Comparison of ENCODE assay signal across 2 cellular contexts in the genomic region with DNA sequence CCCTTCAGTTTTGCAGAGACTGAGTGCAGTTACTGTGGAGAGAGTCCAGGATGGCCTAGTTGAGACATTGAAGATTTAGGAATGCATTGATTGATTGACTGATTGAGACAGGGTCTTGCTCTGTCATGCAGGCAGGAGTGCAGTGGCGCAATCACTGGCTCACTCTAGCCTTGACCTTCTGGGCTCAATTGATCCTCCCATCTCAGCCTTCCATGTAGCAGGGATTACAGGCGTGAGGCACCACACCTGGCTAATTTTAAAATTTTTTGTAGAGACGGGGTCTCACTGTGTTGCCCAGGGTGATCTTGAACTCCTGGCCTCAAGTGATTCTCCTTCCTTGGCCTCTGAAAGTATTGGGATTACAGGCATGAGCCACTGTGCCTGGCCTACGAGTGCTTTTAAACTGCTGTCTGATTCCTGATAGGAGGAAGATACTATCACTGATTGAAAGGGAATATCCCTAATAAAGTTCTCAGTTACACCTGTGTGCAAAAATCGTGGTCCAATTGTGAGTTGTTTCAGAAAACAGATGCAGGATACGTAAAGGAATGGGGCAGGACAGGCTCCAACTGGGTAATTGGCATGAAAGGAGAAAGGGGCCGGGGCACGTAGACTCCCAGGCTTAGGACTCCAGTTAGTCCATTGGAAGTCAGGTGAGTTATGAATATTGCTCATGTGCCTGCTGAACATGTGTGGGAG.
TF ChIP-seq lines count a peak whose summit lies in the region.

No MANE protein-coding gene starts in this region.

TF ChIP-seq in GM23338, 12 proteins besides CTCF, POLR2A, EP300 and RAD21 (continues in another document):
- TF ChIP-seq EZH2phosphoT487 (IDR thresholded peaks at IDR 0.05; ENCODE audit: unreplicated experiment), result no peak
- no peak for TF ChIP-seq CREB1 (CRISPR knock-in tag; IDR thresholded peaks at IDR 0.05; ENCODE audit: low read depth)
- TF ChIP-seq EZH2 (IDR thresholded peaks at IDR 0.05; ENCODE audit: low read depth, unreplicated experiment), result no peak
- TF ChIP-seq, protein P1, sequence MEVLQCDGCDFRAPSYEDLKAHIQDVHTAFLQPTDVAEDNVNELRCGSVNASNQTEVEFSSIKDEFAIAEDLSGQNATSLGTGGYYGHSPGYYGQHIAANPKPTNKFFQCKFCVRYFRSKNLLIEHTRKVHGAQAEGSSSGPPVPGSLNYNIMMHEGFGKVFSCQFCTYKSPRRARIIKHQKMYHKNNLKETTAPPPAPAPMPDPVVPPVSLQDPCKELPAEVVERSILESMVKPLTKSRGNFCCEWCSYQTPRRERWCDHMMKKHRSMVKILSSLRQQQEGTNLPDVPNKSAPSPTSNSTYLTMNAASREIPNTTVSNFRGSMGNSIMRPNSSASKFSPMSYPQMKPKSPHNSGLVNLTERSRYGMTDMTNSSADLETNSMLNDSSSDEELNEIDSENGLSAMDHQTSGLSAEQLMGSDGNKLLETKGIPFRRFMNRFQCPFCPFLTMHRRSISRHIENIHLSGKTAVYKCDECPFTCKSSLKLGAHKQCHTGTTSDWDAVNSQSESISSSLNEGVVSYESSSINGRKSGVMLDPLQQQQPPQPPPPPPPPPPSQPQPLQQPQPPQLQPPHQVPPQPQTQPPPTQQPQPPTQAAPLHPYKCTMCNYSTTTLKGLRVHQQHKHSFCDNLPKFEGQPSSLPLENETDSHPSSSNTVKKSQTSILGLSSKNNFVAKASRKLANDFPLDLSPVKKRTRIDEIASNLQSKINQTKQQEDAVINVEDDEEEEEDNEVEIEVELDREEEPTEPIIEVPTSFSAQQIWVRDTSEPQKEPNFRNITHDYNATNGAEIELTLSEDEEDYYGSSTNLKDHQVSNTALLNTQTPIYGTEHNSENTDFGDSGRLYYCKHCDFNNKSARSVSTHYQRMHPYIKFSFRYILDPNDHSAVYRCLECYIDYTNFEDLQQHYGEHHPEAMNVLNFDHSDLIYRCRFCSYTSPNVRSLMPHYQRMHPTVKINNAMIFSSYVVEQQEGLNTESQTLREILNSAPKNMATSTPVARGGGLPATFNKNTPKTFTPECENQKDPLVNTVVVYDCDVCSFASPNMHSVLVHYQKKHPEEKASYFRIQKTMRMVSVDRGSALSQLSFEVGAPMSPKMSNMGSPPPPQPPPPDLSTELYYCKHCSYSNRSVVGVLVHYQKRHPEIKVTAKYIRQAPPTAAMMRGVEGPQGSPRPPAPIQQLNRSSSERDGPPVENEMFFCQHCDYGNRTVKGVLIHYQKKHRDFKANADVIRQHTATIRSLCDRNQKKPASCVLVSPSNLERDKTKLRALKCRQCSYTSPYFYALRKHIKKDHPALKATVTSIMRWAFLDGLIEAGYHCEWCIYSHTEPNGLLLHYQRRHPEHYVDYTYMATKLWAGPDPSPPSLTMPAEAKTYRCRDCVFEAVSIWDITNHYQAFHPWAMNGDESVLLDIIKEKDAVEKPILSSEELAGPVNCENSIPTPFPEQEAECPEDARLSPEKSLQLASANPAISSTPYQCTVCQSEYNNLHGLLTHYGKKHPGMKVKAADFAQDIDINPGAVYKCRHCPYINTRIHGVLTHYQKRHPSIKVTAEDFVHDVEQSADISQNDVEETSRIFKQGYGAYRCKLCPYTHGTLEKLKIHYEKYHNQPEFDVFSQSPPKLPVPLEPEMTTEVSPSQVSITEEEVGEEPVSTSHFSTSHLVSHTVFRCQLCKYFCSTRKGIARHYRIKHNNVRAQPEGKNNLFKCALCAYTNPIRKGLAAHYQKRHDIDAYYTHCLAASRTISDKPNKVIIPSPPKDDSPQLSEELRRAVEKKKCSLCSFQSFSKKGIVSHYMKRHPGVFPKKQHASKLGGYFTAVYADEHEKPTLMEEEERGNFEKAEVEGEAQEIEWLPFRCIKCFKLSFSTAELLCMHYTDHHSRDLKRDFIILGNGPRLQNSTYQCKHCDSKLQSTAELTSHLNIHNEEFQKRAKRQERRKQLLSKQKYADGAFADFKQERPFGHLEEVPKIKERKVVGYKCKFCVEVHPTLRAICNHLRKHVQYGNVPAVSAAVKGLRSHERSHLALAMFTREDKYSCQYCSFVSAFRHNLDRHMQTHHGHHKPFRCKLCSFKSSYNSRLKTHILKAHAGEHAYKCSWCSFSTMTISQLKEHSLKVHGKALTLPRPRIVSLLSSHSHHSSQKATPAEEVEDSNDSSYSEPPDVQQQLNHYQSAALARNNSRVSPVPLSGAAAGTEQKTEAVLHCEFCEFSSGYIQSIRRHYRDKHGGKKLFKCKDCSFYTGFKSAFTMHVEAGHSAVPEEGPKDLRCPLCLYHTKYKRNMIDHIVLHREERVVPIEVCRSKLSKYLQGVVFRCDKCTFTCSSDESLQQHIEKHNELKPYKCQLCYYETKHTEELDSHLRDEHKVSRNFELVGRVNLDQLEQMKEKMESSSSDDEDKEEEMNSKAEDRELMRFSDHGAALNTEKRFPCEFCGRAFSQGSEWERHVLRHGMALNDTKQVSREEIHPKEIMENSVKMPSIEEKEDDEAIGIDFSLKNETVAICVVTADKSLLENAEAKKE (CRISPR knock-in tag; IDR thresholded peaks at IDR 0.05), result no peak
- no peak for TF ChIP-seq POLR2AphosphoS5 (IDR thresholded peaks at IDR 0.05; ENCODE audit: low read depth)
- TF ChIP-seq STAT1 (IDR thresholded peaks at IDR 0.05; ENCODE audit: unreplicated experiment), result no peak
- TF ChIP-seq, protein P2, sequence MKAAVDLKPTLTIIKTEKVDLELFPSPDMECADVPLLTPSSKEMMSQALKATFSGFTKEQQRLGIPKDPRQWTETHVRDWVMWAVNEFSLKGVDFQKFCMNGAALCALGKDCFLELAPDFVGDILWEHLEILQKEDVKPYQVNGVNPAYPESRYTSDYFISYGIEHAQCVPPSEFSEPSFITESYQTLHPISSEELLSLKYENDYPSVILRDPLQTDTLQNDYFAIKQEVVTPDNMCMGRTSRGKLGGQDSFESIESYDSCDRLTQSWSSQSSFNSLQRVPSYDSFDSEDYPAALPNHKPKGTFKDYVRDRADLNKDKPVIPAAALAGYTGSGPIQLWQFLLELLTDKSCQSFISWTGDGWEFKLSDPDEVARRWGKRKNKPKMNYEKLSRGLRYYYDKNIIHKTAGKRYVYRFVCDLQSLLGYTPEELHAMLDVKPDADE (IDR thresholded peaks at IDR 0.05), result no peak
- no peak for TF ChIP-seq NANOG (IDR thresholded peaks at IDR 0.05; ENCODE audit: borderline replicate concordance)

TF ChIP-seq in WTC11, 78 proteins besides CTCF, POLR2A, EP300 and RAD21:
- TF ChIP-seq ZNF121 (CRISPR knock-in tag; IDR thresholded peaks at IDR 0.05), result peak; percentile 8; the same call in 1 of the 2 replicates
- TF ChIP-seq, protein P3, sequence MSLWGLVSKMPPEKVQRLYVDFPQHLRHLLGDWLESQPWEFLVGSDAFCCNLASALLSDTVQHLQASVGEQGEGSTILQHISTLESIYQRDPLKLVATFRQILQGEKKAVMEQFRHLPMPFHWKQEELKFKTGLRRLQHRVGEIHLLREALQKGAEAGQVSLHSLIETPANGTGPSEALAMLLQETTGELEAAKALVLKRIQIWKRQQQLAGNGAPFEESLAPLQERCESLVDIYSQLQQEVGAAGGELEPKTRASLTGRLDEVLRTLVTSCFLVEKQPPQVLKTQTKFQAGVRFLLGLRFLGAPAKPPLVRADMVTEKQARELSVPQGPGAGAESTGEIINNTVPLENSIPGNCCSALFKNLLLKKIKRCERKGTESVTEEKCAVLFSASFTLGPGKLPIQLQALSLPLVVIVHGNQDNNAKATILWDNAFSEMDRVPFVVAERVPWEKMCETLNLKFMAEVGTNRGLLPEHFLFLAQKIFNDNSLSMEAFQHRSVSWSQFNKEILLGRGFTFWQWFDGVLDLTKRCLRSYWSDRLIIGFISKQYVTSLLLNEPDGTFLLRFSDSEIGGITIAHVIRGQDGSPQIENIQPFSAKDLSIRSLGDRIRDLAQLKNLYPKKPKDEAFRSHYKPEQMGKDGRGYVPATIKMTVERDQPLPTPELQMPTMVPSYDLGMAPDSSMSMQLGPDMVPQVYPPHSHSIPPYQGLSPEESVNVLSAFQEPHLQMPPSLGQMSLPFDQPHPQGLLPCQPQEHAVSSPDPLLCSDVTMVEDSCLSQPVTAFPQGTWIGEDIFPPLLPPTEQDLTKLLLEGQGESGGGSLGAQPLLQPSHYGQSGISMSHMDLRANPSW (CRISPR knock-in tag; conservative IDR thresholded peaks at IDR 0.05; ENCODE audit: low read depth), result no peak
